20 cellular contexts compared by ENCODE assay signal in the genomic region with DNA sequence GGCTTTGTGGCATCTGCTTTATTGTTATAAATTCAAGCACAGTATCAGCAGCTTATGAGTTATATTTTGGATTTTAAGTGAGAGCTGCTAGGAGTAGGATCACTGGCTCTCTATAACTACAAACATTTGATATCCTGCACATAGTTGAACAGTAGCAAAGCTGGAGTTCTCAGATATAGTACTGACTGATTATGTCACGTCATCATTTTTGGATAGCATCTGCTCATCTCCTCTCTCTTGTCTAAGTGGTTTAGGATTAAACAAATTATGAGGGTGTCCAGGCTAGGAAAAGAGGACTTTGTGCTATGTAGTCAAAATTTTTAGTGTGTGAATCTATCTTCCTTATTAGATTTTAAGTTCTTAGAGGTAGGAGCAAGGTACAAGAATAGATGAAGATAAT. TPM values are rescaled to one million over a fixed set of nuclear protein-coding genes. Genes with fewer than 3 reads are reported as not detected.
DNase-seq lines count a peak whose midpoint lies in the region; ATAC-seq, FAIRE-seq and TF ChIP-seq lines count a peak whose summit lies in the region.
"Had no signal": no experiment of that assay in that cellular context is flagged by ENCODE, and none has a peak within 500 bp of the region (broad histone marks: within the 10 kb centered on the region; RNA-seq: fewer than 3 reads in every experiment).

No MANE protein-coding gene starts in this region.

- H3K27me3 Mint-ChIP-seq in stimulated activated memory B cell treated with anti-CD40 and anti-IgM and Interleukin-4, amounts not matched to agents 10 μg/mL and 1 μg/mL and 100 μg/mL, for 72 hours = peaks cover 50% of the 10 kb centered on the region

- H3K4me1 ChIP-seq in A549 (no peaks in the 10 kb centered on the region), K562 (replicated peaks in 1 of 2; ENCODE audit: control insufficient read depth in 2 of 2, insufficient read depth in 2 of 2, low read length in 2 of 2) (no peaks in the 10 kb centered on the region), BE2C (no peaks in the 10 kb centered on the region)

- TF ChIP-seq RAD21 in A549 (conservative IDR thresholded peaks at IDR 0.05 in 1 of 2, IDR thresholded peaks at IDR 0.05 in 1 of 2) (no peak), K562 (CRISPR knock-in tag; conservative IDR thresholded peaks at IDR 0.05 in 1 of 2, IDR thresholded peaks at IDR 0.05 in 1 of 2) (no peak)

- H3K27me3 ChIP-seq in K562 (ENCODE audit: control insufficient read depth in 2 of 2, insufficient read depth in 2 of 2, low read length in 2 of 2) = no peaks in the 10 kb centered on the region
- H3K27me3 ChIP-seq in BE2C = peaks cover 17% of the 10 kb centered on the region

- no peak overlapping the region for H2AFZ ChIP-seq in K562 (ENCODE audit: low read depth, low read length)
- H2AFZ ChIP-seq: GM23248 had no signal

- FAIRE-seq in A549 (lab: Jason Lieb, UNC) = no peak
- peak; percentile 6 for FAIRE-seq in D721Med (lab: Jason Lieb, UNC)
- no peak for FAIRE-seq in K562 (lab: Jason Lieb, UNC)
- FAIRE-seq: G401.6, GM12878, GM19239, H54 had no signal

- H3K79me2 ChIP-seq in K562 (ENCODE audit: control insufficient read depth, insufficient read depth, low read length) = no peaks in the 10 kb centered on the region

- TF ChIP-seq POLR2A in A549 (IDR thresholded peaks at IDR 0.05; ENCODE audit: low read length) (no peak), K562 (conservative IDR thresholded peaks at IDR 0.05) (no peak)

- H3K4me2 ChIP-seq in A549 (no peak overlapping the region), K562 (ENCODE audit: insufficient read depth, low read length) (no peak overlapping the region)

- no peaks in the 10 kb centered on the region for H3K9me1 ChIP-seq in K562 (ENCODE audit: control insufficient read depth, insufficient read depth, low read length)

- no peak for TF ChIP-seq CTCF in A549 (IDR thresholded peaks at IDR 0.05)
- no peak for TF ChIP-seq CTCF in D721Med (IDR thresholded peaks at IDR 0.05; ENCODE audit: insufficient read depth, missing control alignments)
- TF ChIP-seq CTCF in K562 (IDR thresholded peaks at IDR 0.05 in 2 of 3, conservative IDR thresholded peaks at IDR 0.05 in 1 of 3; ENCODE audit: insufficient read depth in 2 of 3, low read depth in 1 of 3, low read length in 3 of 3) = no peak
- TF ChIP-seq CTCF in BE2C (IDR thresholded peaks at IDR 0.05; ENCODE audit: low read depth, low read length) = no peak

- intact Hi-C loops in K562 (cut with micrococcal nuclease) = no loop called here

- H3K4me3 ChIP-seq in A549 = no peak overlapping the region
- no peak overlapping the region for H3K4me3 ChIP-seq in K562
- H3K4me3 ChIP-seq in BE2C (ENCODE audit: low read depth, low read length) = no peak overlapping the region
- H3K4me3 ChIP-seq: GM12878, GM23248, HAP-1 had no signal

- peaks cover 3% of the 10 kb centered on the region for H3K9me3 Mint-ChIP-seq in stimulated activated memory B cell treated with anti-CD40 and anti-IgM and Interleukin-4, amounts not matched to agents 10 μg/mL and 1 μg/mL and 100 μg/mL, for 72 hours
- H3K9me3 Mint-ChIP-seq: HFFc6 had no signal

- 0% methylated on average over 1 of the region's 1 CpG for WGBS in A549 (ENCODE audit: missing lambda C conversion rate)
- 0% methylated on average over 1 of the region's 1 CpG for WGBS in K562 (ENCODE audit: insufficient coverage, low coverage, missing lambda C conversion rate)

- no peak overlapping the region for H3K4me3 Mint-ChIP-seq in stimulated activated memory B cell treated with anti-CD40 and anti-IgM and Interleukin-4, amounts not matched to agents 10 μg/mL and 1 μg/mL and 100 μg/mL, for 72 hours
- H3K4me3 Mint-ChIP-seq: CD4-positive, alpha-beta memory T cell; HFFc6 had no signal

- no peaks in the 10 kb centered on the region for H4K20me1 ChIP-seq in K562 (replicated peaks; ENCODE audit: control insufficient read depth, insufficient read depth, low read length)

- TF ChIP-seq EP300 in A549 (IDR thresholded peaks at IDR 0.05) (no peak), K562 (IDR thresholded peaks at IDR 0.05; ENCODE audit: low read length) (no peak)

- H3K9me3 ChIP-seq in A549 = 0 out of 3 replicates have a peak, but pooled peaks cover 5% of the 10 kb centered on the region
- H3K9me3 ChIP-seq in K562 (replicated peaks; ENCODE audit: control insufficient read depth, insufficient read depth, low read depth, low read length) = no peaks in the 10 kb centered on the region
- H3K9me3 ChIP-seq in BE2C = no peaks in the 10 kb centered on the region
- H3K9me3 ChIP-seq: HAP-1 had no signal

- no peak for DNase-seq in A549 (ENCODE audit: low read depth in 1 of 2, low spot score in 1 of 2)
- DNase-seq in D721Med (ENCODE audit: insufficient read length, low spot score) = no peak
- peak; percentile 38 to 80 for DNase-seq in NCI-H524 (lab: John Stamatoyannopoulos, UW)
- no peak for DNase-seq in K562 (ENCODE audit: extremely low read depth in 1 of 4, low spot score in 3 of 4)
- DNase-seq in BE2C = no peak
- no peak for DNase-seq in NK-92 treated with Interleukin-12 subunit alpha and Interleukin-12 subunit beta, amount 100 ng/mL, for 24 hours (lab: John Stamatoyannopoulos, UW)
- DNase-seq: C1 segment of cervical spinal cord; Calu3; CD4-positive, alpha-beta memory T cell; COR-L47; DMS153; DND-41; GM23248; HFFc6 had no signal

- POLR2A ChIA-PET in A549 (lab: Yijun Ruan, JAX) (no interaction called here), K562 (lab: Yijun Ruan, JAX) (no interaction called here)

- H3K36me3 ChIP-seq in K562 (ENCODE audit: control insufficient read depth, insufficient read depth, low read length) = no peaks in the 10 kb centered on the region
- H3K36me3 ChIP-seq in BE2C = no peaks in the 10 kb centered on the region
- H3K36me3 ChIP-seq: HAP-1 had no signal

- no TSS peak for BruUV-seq in K562 (replicated peaks; lab: Mats Ljungman, UMichigan)

- no peaks in the 10 kb centered on the region for H3K36me3 Mint-ChIP-seq in stimulated activated memory B cell treated with anti-CD40 and anti-IgM and Interleukin-4, amounts not matched to agents 10 μg/mL and 1 μg/mL and 100 μg/mL, for 72 hours

- H3K27ac ChIP-seq in A549 = no peak overlapping the region
- no peak overlapping the region for H3K27ac ChIP-seq in K562 (ENCODE audit: extremely low read depth, low read depth, low read length)
- H3K27ac ChIP-seq: GM23248 had no signal

- in situ Hi-C loops in K562 (cut with MboI) = loop anchor here (25.0 kb wide), 1 partner anchor 530 kb away; no protein-coding TSS in a partner anchor

- no peak overlapping the region for H3K27ac Mint-ChIP-seq in stimulated activated memory B cell treated with anti-CD40 and anti-IgM and Interleukin-4, amounts not matched to agents 10 μg/mL and 1 μg/mL and 100 μg/mL, for 72 hours
- H3K27ac Mint-ChIP-seq: CD4-positive, alpha-beta memory T cell; HFFc6 had no signal

- no peaks in the 10 kb centered on the region for H3K4me1 Mint-ChIP-seq in stimulated activated memory B cell treated with anti-CD40 and anti-IgM and Interleukin-4, amounts not matched to agents 10 μg/mL and 1 μg/mL and 100 μg/mL, for 72 hours
- H3K4me1 Mint-ChIP-seq: CD4-positive, alpha-beta memory T cell had no signal

- CTCF ChIA-PET in A549 (lab: Yijun Ruan, JAX) = interaction anchor here (1.1 kb wide), 1 partner anchor 11 kb away, joined by 3 read pairs; no protein-coding TSS in a partner anchor
- CTCF ChIA-PET in K562 (lab: Yijun Ruan, JAX; ENCODE audit: low intra/inter-chr PET ratio) = no interaction called here

- ATAC-seq in A549 (no peak), K562 (no peak)
- no peak for ATAC-seq in stimulated activated memory B cell treated with anti-CD40 and anti-IgM and Interleukin-4, amounts not matched to agents 10 μg/mL and 1 μg/mL and 100 μg/mL, for 72 hours
- ATAC-seq: GM12878 had no signal

- no peak overlapping the region for H3K9ac ChIP-seq in K562 (ENCODE audit: insufficient read depth in 1 of 2, low read depth in 2 of 2, low read length in 2 of 2)
- H3K9ac ChIP-seq: GM23248 had no signal

TF ChIP-seq in A549, 52 proteins besides CTCF, POLR2A, EP300 and RAD21:
- peak; percentile 92 for TF ChIP-seq MAFK (IDR thresholded peaks at IDR 0.05; ENCODE audit: partially characterized antibody)
- TF ChIP-seq ZNF302 (CRISPR knock-in tag; IDR thresholded peaks at IDR 0.05) = no peak

TF ChIP-seq in K562, 482 proteins besides CTCF, POLR2A, EP300 and RAD21:
- TF ChIP-seq MAFK (IDR thresholded peaks at IDR 0.05; ENCODE audit: low read length) (peak; percentile 82), MAFG (tag; conservative IDR thresholded peaks at IDR 0.05) (peak; percentile 44; the same call in 1 of the 2 replicates), MAFF (IDR thresholded peaks at IDR 0.05; ENCODE audit: low read length) (peak; percentile 75), PHB (CRISPR knock-in tag; IDR thresholded peaks at IDR 0.05) (no peak), ZNF316 (IDR thresholded peaks at IDR 0.05) (peak; percentile 73), ERF (CRISPR knock-in tag; IDR thresholded peaks at IDR 0.05) (no peak), C11orf30 (IDR thresholded peaks at IDR 0.05; ENCODE audit: low read depth) (peak; percentile 65)

RNA-seq across cellular contexts. Expression of a gene that starts 18.4 kb away (rescaled TPM):
- polyA plus RNA-seq in A549 (2011; rRNA removed) (0.21 and 0.25 TPM in 2 replicates), A549 (2017; fragmentation: RNase III; extraction: RNeasy Plus Mini Kit Qiagen cat#74134 plus additional on column Dnase treatment) (0.08 to 0.21 TPM (median 0.12 TPM) in 3 replicates), K562 (2011; rRNA removed) (0.26 TPM in 1 of 2 replicates, not detected in the other), K562 (2014; fragmentation: Illumina TruSeq; extraction: Trizol) (not detected in 2 replicates), K562 (2014; fragmentation: Nextera tagmentation; extraction: Ambion mirVana) (not detected), K562 (2014; rRNA removed) (not detected in 2 replicates)
- 0.01 and 0.05 TPM in 2 replicates for polyA plus RNA-seq in A549 (2012; cell fraction: cytosol; rRNA removed)
- polyA plus RNA-seq in A549 (2012; cell fraction: nucleus; rRNA removed) = not detected in 2 replicates
- polyA minus RNA-seq in A549 (2011; rRNA and poly(A)+ RNA removed) = not detected in 2 replicates
- total RNA-seq in K562 (2011; cell fraction: chromatin; rRNA removed; ENCODE audit: low replicate concordance) = not detected in 2 replicates
- total RNA-seq in K562 (2011; cell fraction: nucleolus; rRNA removed) = not detected in 2 replicates
- not detected in 2 replicates for total RNA-seq in K562 (2011; cell fraction: nucleoplasm; rRNA removed)
- total RNA-seq in K562 (2014; rRNA removed) (0.04 TPM in 1 of 2 replicates, not detected in the other), K562 (2014; rRNA removed; fragmentation: Illumina TruSeq; extraction: Trizol) (not detected in 2 replicates), K562 (2015; rRNA removed; fragmentation: Illumina TruSeq; extraction: Trizol) (0.11 TPM in 1 of 2 replicates, not detected in the other), K562 (2021) (not detected in 2 replicates)
- polyA plus RNA-seq in K562 (2011; cell fraction: cytosol; rRNA removed) = not detected in 2 replicates
- 0.09 TPM in 1 of 2 replicates, not detected in the other for polyA plus RNA-seq in K562 (2011; cell fraction: nucleus; rRNA removed)
- polyA plus RNA-seq in K562 (2012) = 0.21 TPM in 1 of 2 replicates, not detected in the other
- polyA minus RNA-seq in K562 (2011; rRNA and poly(A)+ RNA removed) = not detected in 2 replicates
- not detected in 2 replicates for polyA minus RNA-seq in K562 (2011; cell fraction: cytosol; rRNA and poly(A)+ RNA removed)
- polyA minus RNA-seq in K562 (2011; cell fraction: nucleus; rRNA and poly(A)+ RNA removed) = under 0.01 TPM in 1 of 2 replicates, not detected in the other
- polyA plus RNA-seq in BE2C (2012; ENCODE audit: insufficient read depth, insufficient read length, low read depth) = not detected

Comparison
In these comparisons a context has a peak if more than half of its experiments do, and no peak if none do; other contexts are left out.
1. DNase-seq: peak in NCI-H524 (2 of 2); none in A549 (0 of 2), D721Med (single experiment), K562 (0 of 4), BE2C (single experiment) and NK-92 treated with Interleukin-12 subunit alpha and Interleukin-12 subunit beta, amount 100 ng/mL, for 24 hours (single experiment).